14 cellular contexts compared by ENCODE assay signal in the genomic region with DNA sequence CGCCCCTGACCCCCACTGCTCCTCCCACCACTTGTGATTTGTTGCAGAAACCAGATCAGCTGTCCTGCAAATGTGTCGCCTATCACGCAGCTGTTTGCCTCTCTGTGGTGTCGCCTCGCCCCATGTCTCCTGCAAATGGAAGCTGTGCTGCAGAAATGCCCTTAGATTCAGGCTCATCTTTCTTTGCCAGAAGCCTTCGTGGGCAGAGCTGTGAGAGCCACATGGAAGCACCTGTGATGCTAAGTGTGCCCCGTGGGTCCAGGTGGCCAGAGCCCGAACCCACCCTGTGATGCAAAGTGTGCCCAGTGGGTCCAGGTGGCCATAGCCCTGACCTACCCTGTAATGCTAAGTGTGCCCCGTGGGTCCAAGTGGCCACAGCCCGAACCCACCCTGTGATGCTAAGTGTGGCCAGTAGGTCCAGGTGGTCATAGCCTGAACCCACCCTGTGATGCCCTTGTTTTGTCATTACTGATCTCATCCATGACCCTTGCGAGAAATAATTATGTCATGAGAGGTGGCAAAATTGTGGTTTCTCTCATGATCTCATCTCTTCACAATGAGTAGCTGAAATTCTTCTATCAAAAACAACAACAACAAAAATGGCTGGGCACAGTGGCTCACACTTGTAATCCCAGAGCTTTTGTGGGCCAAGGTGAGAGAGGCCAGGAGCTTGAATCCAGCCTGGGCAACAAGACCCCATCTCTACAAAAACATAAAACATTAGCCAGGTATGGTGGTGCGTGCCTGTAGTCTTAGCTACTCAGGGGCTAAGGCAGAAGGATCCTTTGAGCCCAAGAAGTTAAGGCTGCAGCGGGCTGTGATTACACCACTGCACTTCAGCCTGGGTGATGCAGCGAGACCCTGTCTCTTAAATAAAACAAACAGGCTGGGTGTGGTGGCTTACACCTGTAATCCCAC.
DNase-seq lines count a peak whose midpoint lies in the region; ATAC-seq and TF ChIP-seq lines count a peak whose summit lies in the region.
"Had no signal": no experiment of that assay in that cellular context is flagged by ENCODE, and none has a peak within 500 bp of the region (broad histone marks: within the 10 kb centered on the region; RNA-seq: fewer than 3 reads in every experiment).

No MANE protein-coding gene starts in this region.

- H3K36me3 Mint-ChIP-seq in activated naive CD4-positive, alpha-beta T cell treated with anti-CD3 and anti-CD28 coated beads for 36 hours (ENCODE audit: low read depth), result no peaks in the 10 kb centered on the region

- CTCF ChIA-PET in activated naive CD4-positive, alpha-beta T cell treated with anti-CD3 and anti-CD28 coated beads for 36 hours (lab: Charles Lee), result interaction anchor here (1.0 to 5.2 kb wide), 2 partner anchors 10 to 1869 kb away, joined by 3 to 97 read pairs; no protein-coding TSS in a partner anchor

- H3K9me3 Mint-ChIP-seq in activated naive CD4-positive, alpha-beta T cell treated with anti-CD3 and anti-CD28 coated beads for 36 hours, result no peaks in the 10 kb centered on the region
- H3K9me3 Mint-ChIP-seq: activated T-cell treated with anti-CD3 and anti-CD28 coated beads, Interleukin-2, amount 50 U/mL, for 72 hours had no signal

- intact Hi-C loops in activated naive CD4-positive, alpha-beta T cell treated with anti-CD3 and anti-CD28 coated beads for 36 hours (cut with micrococcal nuclease), result loop anchor here (1.0 kb wide), 1 partner anchor 1910 kb away; no protein-coding TSS in a partner anchor

- peaks cover 3% of the 10 kb centered on the region for H3K27me3 Mint-ChIP-seq in activated naive CD4-positive, alpha-beta T cell treated with anti-CD3 and anti-CD28 coated beads for 36 hours (ENCODE audit: low read depth)

- no peaks in the 10 kb centered on the region for H3K9me3 ChIP-seq in RWPE2 (ENCODE audit: severe bottlenecking)
- H3K9me3 ChIP-seq in hepatocyte (ENCODE audit: low read depth), result peaks cover 34% of the 10 kb centered on the region
- no peaks in the 10 kb centered on the region for H3K9me3 ChIP-seq in suprapubic skin

- TF ChIP-seq CTCF in RWPE2 (IDR thresholded peaks at IDR 0.05; ENCODE audit: poor library complexity, severe bottlenecking), result no peak
- TF ChIP-seq CTCF in hepatocyte (IDR thresholded peaks at IDR 0.05; ENCODE audit: poor library complexity), result no peak
- TF ChIP-seq CTCF in suprapubic skin (IDR thresholded peaks at IDR 0.05), result no peak

- no peak overlapping the region for H3K4me2 ChIP-seq in hepatocyte

- no peak overlapping the region for H3K4me3 Mint-ChIP-seq in activated naive CD4-positive, alpha-beta T cell treated with anti-CD3 and anti-CD28 coated beads for 36 hours
- H3K4me3 Mint-ChIP-seq: activated T-cell treated with anti-CD3 and anti-CD28 coated beads, Interleukin-2, amount 50 U/mL, for 72 hours; nephron had no signal

- H3K36me3 ChIP-seq in RWPE2 (ENCODE audit: low read depth) (no peaks in the 10 kb centered on the region), hepatocyte (replicated peaks; ENCODE audit: insufficient read depth, low read depth) (no peaks in the 10 kb centered on the region), suprapubic skin (no peaks in the 10 kb centered on the region)

- no peak for TF ChIP-seq EP300 in suprapubic skin (IDR thresholded peaks at IDR 0.05)

- no peak overlapping the region for H2AFZ ChIP-seq in hepatocyte

- WGBS in hepatocyte (ENCODE audit: low lambda C conversion rate, missing lambda C conversion rate), result 64% methylated on average over 14 of the region's 14 CpGs
- 75% methylated on average over 14 of the region's 14 CpGs for WGBS in suprapubic skin

- no peaks in the 10 kb centered on the region for H3K9me2 ChIP-seq in hepatocyte (replicated peaks; ENCODE audit: insufficient read depth)

- no peaks in the 10 kb centered on the region for H4K20me1 ChIP-seq in hepatocyte (ENCODE audit: insufficient read depth, poor library complexity, severe bottlenecking)

- H3K27ac Mint-ChIP-seq in activated naive CD4-positive, alpha-beta T cell treated with anti-CD3 and anti-CD28 coated beads for 36 hours, result no peak overlapping the region
- H3K27ac Mint-ChIP-seq: activated T-cell treated with anti-CD3 and anti-CD28 coated beads, Interleukin-2, amount 50 U/mL, for 72 hours; nephron had no signal

- H3K4me3 ChIP-seq in RWPE2 (ENCODE audit: severe bottlenecking) (no peak overlapping the region), hepatocyte (no peak overlapping the region), suprapubic skin (no peak overlapping the region)

- ATAC-seq in RWPE2 (ENCODE audit: low read depth), result no peak
- no peak for ATAC-seq in HG03139 (IDR thresholded peaks at IDR 0.05; ENCODE audit: unreplicated experiment)
- ATAC-seq: right cardiac atrium had no signal

- TF ChIP-seq POLR2A in suprapubic skin (IDR thresholded peaks at IDR 0.05), result no peak

- H3K4me1 ChIP-seq in RWPE2 (ENCODE audit: insufficient read depth, poor library complexity, severe bottlenecking), result no peaks in the 10 kb centered on the region
- H3K4me1 ChIP-seq in hepatocyte (ENCODE audit: insufficient read depth), result no peaks in the 10 kb centered on the region
- H3K4me1 ChIP-seq in suprapubic skin, result no peaks in the 10 kb centered on the region

- peak; percentile 6 for DNase-seq in activated naive CD4-positive, alpha-beta T cell treated with anti-CD3 and anti-CD28 coated beads for 36 hours
- DNase-seq in activated naive CD4-positive, alpha-beta T cell treated with Interleukin-2 at 50 U/mL for 16 hours, result no peak
- peak; percentile 75 for DNase-seq in RWPE2 (ENCODE audit: low spot score)
- peak; percentile 11 for DNase-seq in hepatocyte (ENCODE audit: low spot score)
- DNase-seq in suprapubic skin (ENCODE audit: low spot score in 2 of 2), result peak; percentile 49 to 78
- no peak for DNase-seq in NK-92 (lab: John Stamatoyannopoulos, UW; ENCODE audit: unreplicated experiment)
- no peak for DNase-seq in kidney glomerular epithelial cell (lab: John Stamatoyannopoulos, UW)
- DNase-seq: activated T-cell treated with anti-CD3 and anti-CD28 coated beads, Interleukin-2, amount 50 U/mL, for 72 hours; NCI-H1105 treated with DMSO at 0.1 percent for 48 hours; NCI-H446 treated with DMSO at 0.1 percent for 48 hours; stimulated activated naive CD4-positive, alpha-beta T cell had no signal

- no peak overlapping the region for H3K27ac ChIP-seq in RWPE2 (ENCODE audit: poor library complexity, severe bottlenecking)
- H3K27ac ChIP-seq in hepatocyte, result no peak overlapping the region
- H3K27ac ChIP-seq in suprapubic skin, result no peak overlapping the region

- peaks cover 7% of the 10 kb centered on the region for H3K4me1 Mint-ChIP-seq in activated naive CD4-positive, alpha-beta T cell treated with anti-CD3 and anti-CD28 coated beads for 36 hours (ENCODE audit: low read depth)
- H3K4me1 Mint-ChIP-seq: nephron had no signal

- no peaks in the 10 kb centered on the region for H3K79me2 ChIP-seq in hepatocyte

- peaks cover 2% of the 10 kb centered on the region for H3K27me3 ChIP-seq in RWPE2 (ENCODE audit: insufficient read depth, poor library complexity, severe bottlenecking)
- no peaks in the 10 kb centered on the region for H3K27me3 ChIP-seq in hepatocyte
- H3K27me3 ChIP-seq in suprapubic skin, result no peaks in the 10 kb centered on the region

Comparison
In these comparisons a context has a peak if more than half of its experiments do, and no peak if none do; other contexts are left out.
1. DNase-seq: peak in activated naive CD4-positive, alpha-beta T cell treated with anti-CD3 and anti-CD28 coated beads for 36 hours (single experiment), RWPE2 (single experiment), hepatocyte (single experiment) and suprapubic skin (2 of 2); none in activated naive CD4-positive, alpha-beta T cell treated with Interleukin-2 at 50 U/mL for 16 hours (single experiment), NK-92 (single experiment) and kidney glomerular epithelial cell (single experiment).